In the genomic region with DNA sequence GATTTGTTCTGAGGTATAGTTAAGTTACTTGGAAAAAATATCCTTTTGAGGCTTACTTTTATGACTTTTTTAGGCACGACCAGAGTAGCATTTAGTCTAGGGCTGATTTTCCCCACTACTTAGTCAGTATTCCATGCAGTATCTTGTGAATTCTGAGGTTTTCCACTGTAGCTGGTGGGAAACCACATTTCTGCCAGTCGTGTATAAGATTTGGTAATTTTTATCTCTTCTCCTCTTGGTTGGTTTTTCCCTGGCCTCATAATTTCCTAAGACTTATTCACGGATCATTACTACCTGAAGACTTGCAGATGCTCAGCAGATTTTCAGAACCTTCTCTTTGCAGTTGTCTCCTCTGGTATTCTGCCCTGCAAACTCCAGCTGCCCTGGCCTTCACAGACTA, we compare ENCODE assay signal across 31 cellular contexts.
"Had no signal": no experiment of that assay in that cellular context is flagged by ENCODE, and none has a peak within 500 bp of the region (broad histone marks: within the 10 kb centered on the region; RNA-seq: fewer than 3 reads in every experiment).

No MANE protein-coding gene starts in this region.

- H3K9me3 ChIP-seq: ascending aorta, MG63, SJCRH30 had no signal

- H3K9me3 Mint-ChIP-seq: activated naive CD4-positive, alpha-beta T cell treated with anti-CD3 and anti-CD28 coated beads, Interleukin-2, amount 10 ng/mL, durations not matched to agents 7 days and 5 days; activated naive CD8-positive, alpha-beta T cell treated with anti-CD3 and anti-CD28 coated beads, Interleukin-2, amount 50 U/mL, for 24 hours; brain had no signal

- H3K4me1 ChIP-seq: ascending aorta, SJCRH30 had no signal

- H3K27me3 Mint-ChIP-seq: activated CD4-positive, alpha-beta T cell treated with anti-CD3 and anti-CD28 coated beads for 36 hours; activated CD4-positive, alpha-beta T cell treated with anti-CD3 and anti-CD28 coated beads, Interleukin-2, amount 10 ng/mL, durations not matched to agents 7 days and 5 days; activated naive CD4-positive, alpha-beta T cell treated with anti-CD3 and anti-CD28 coated beads, Interleukin-2, amount 10 ng/mL, durations not matched to agents 7 days and 5 days; activated naive CD8-positive, alpha-beta T cell; activated naive CD8-positive, alpha-beta T cell treated with anti-CD3 and anti-CD28 coated beads, Interleukin-2, amount 50 U/mL, for 24 hours; brain had no signal

- H3K4me1 Mint-ChIP-seq: brain had no signal

- ATAC-seq: activated CD4-positive, alpha-beta T cell treated with anti-CD3 and anti-CD28 coated beads for 36 hours; activated CD4-positive, CD25-positive, alpha-beta regulatory T cell treated with anti-CD3 and anti-CD28 coated beads, Interleukin-2, amount 50 U/mL, for 24 hours; activated CD8-positive, alpha-beta T cell treated with anti-CD3 and anti-CD28 coated beads, Interleukin-2, amount 10 ng/mL, durations not matched to agents 7 days and 5 days; activated naive CD8-positive, alpha-beta T cell treated with anti-CD3 and anti-CD28 coated beads, Interleukin-2, amount 50 U/mL, for 24 hours; Panc1 had no signal

- DNase-seq: activated CD4-positive, alpha-beta T cell treated with anti-CD3 and anti-CD28 coated beads for 36 hours; activated CD4-positive, alpha-beta T cell treated with anti-CD3 and anti-CD28 coated beads, Interleukin-2, amount 10 ng/mL, durations not matched to agents 7 days and 5 days; activated CD4-positive, alpha-beta T cell treated with anti-CD3 and anti-CD28 coated beads, Interleukin-2, amount 50 U/mL, for 48 hours; activated CD8-positive, alpha-beta T cell treated with anti-CD3 and anti-CD28 coated beads, Interleukin-2, amount 10 ng/mL, durations not matched to agents 7 days and 5 days; activated effector memory CD4-positive, alpha-beta T cell treated with Interleukin-2 at 50 U/mL for 16 hours; activated naive CD4-positive, alpha-beta T cell treated with anti-CD3 and anti-CD28 coated beads, Interleukin-2, amount 10 ng/mL, durations not matched to agents 7 days and 5 days; activated naive CD8-positive, alpha-beta T cell treated with anti-CD3 and anti-CD28 coated beads, Interleukin-2, amount 50 U/mL, for 24 hours; activated T-cell treated with anti-CD3 and anti-CD28 coated beads, Interleukin-2, amount 50 U/mL, for 48 hours; amniotic stem cell; caudate nucleus; Karpas-422; MG63; NCI-H1048; NCI-H1105 treated with DMSO at 0.1 percent for 48 hours; NCI-H1436; NCI-H1694; NCI-H1930; NCI-H2081 treated with DMSO at 0.1 percent for 48 hours; NCI-H226; NCI-H446 treated with DMSO at 0.1 percent for 48 hours; NCI-H524; NCI-H69; SHP77; SJCRH30 had no signal

- H3K4me3 ChIP-seq: ascending aorta, MG63, SJCRH30, SK-N-MC had no signal

- H3K27ac ChIP-seq: ascending aorta, SJCRH30, SK-N-MC had no signal

- H3K27me3 ChIP-seq: ascending aorta, MG63, SJCRH30 had no signal

- H3K27ac Mint-ChIP-seq: activated CD4-positive, alpha-beta T cell treated with anti-CD3 and anti-CD28 coated beads for 36 hours; activated CD4-positive, alpha-beta T cell treated with anti-CD3 and anti-CD28 coated beads, Interleukin-2, amount 10 ng/mL, durations not matched to agents 7 days and 5 days; activated CD8-positive, alpha-beta T cell treated with anti-CD3 and anti-CD28 coated beads, Interleukin-2, amount 10 ng/mL, durations not matched to agents 7 days and 5 days; activated naive CD4-positive, alpha-beta T cell treated with anti-CD3 and anti-CD28 coated beads, Interleukin-2, amount 10 ng/mL, durations not matched to agents 7 days and 5 days; activated naive CD8-positive, alpha-beta T cell; activated naive CD8-positive, alpha-beta T cell treated with anti-CD3 and anti-CD28 coated beads, Interleukin-2, amount 50 U/mL, for 24 hours; brain; T-helper 2 cell treated with Interferon-gamma antibody and Interleukin-4, amounts not matched to agents 5 μg/mL and 100 μg/mL, for 36 hours had no signal

- H3K4me3 Mint-ChIP-seq: activated CD4-positive, alpha-beta T cell treated with anti-CD3 and anti-CD28 coated beads for 36 hours; activated CD4-positive, alpha-beta T cell treated with anti-CD3 and anti-CD28 coated beads, Interleukin-2, amount 10 ng/mL, durations not matched to agents 7 days and 5 days; activated CD8-positive, alpha-beta T cell treated with anti-CD3 and anti-CD28 coated beads, Interleukin-2, amount 10 ng/mL, durations not matched to agents 7 days and 5 days; activated naive CD4-positive, alpha-beta T cell treated with anti-CD3 and anti-CD28 coated beads, Interleukin-2, amount 10 ng/mL, durations not matched to agents 7 days and 5 days; activated naive CD8-positive, alpha-beta T cell; activated naive CD8-positive, alpha-beta T cell treated with anti-CD3 and anti-CD28 coated beads, Interleukin-2, amount 50 U/mL, for 24 hours; brain; T-helper 2 cell treated with Interferon-gamma antibody and Interleukin-4, amounts not matched to agents 5 μg/mL and 100 μg/mL, for 36 hours had no signal
